17 cellular contexts compared by ENCODE assay signal in genomic region chr20:59672576-59672975, GRCh38.
DNase-seq lines count a peak whose midpoint lies in the region; ATAC-seq and TF ChIP-seq lines count a peak whose summit lies in the region.
"Had no signal": no experiment of that assay in that cellular context is flagged by ENCODE, and none has a peak within 500 bp of the region (broad histone marks: within the 10 kb centered on the region; RNA-seq: fewer than 3 reads in every experiment).

No MANE protein-coding gene starts in this region.

- no peaks in the 10 kb centered on the region for H3K9me3 Mint-ChIP-seq in activated CD8-positive, alpha-beta memory T cell treated with anti-CD3 and anti-CD28 coated beads, Interleukin-2, amount 10 ng/mL, durations not matched to agents 7 days and 5 days (ENCODE audit: low read depth)
- H3K9me3 Mint-ChIP-seq: CD4-positive, alpha-beta T cell; GM23338 had no signal

- H2BK5ac ChIP-seq in IMR-90 (ENCODE audit: low read depth, low read length, poor library complexity, severe bottlenecking), result no peak overlapping the region

- no peak overlapping the region for H2BK20ac ChIP-seq in IMR-90 (ENCODE audit: low read depth, low read length)

- no peak overlapping the region for H3K4ac ChIP-seq in IMR-90 (ENCODE audit: low read depth, low read length)

- H3K23ac ChIP-seq in IMR-90 (ENCODE audit: low read depth, low read length), result no peak overlapping the region

- no peak overlapping the region for H2BK15ac ChIP-seq in IMR-90 (ENCODE audit: low read depth, low read length)

- dilution Hi-C loops in IMR-90 (cut with HindIII; ENCODE audit: low sequenced_read_pairs, unreplicated experiment), result no loop called here

- POLR2A ChIA-PET in IMR-90 (lab: Charles Lee; ENCODE audit: unreplicated experiment), result no interaction called here

- TF ChIP-seq EP300 in esophagus muscularis mucosa (IDR thresholded peaks at IDR 0.05), result no peak

- no peak overlapping the region for H3K14ac ChIP-seq in IMR-90 (replicated peaks; ENCODE audit: low read depth, low read length)

- H2AFZ ChIP-seq in IMR-90 (replicated peaks; ENCODE audit: low read length, poor library complexity) (peak overlapping the region; percentile 11), GM23248 (no peak overlapping the region)
- H2AFZ ChIP-seq: GM23338 had no signal

- H3K18ac ChIP-seq in IMR-90 (ENCODE audit: low read depth, low read length), result no peak overlapping the region

- H3K27me3 ChIP-seq in IMR-90 (ENCODE audit: control insufficient read depth, insufficient read depth, low read length), result no peaks in the 10 kb centered on the region
- H3K27me3 ChIP-seq in esophagus muscularis mucosa, result peaks cover 0 to 59% (median 0%) of the 10 kb centered on the region in 4 donors
- peaks cover 7% of the 10 kb centered on the region; the same call in 1 of the 2 replicates for H3K27me3 ChIP-seq in GM23248 (replicated peaks; ENCODE audit: insufficient read depth)

- no peak overlapping the region for H3K56ac ChIP-seq in IMR-90 (ENCODE audit: extremely low read depth, insufficient read depth, low read length)

- no peaks in the 10 kb centered on the region for H3K4me1 Mint-ChIP-seq in activated CD8-positive, alpha-beta memory T cell treated with anti-CD3 and anti-CD28 coated beads, Interleukin-2, amount 10 ng/mL, durations not matched to agents 7 days and 5 days

- H3K79me2 ChIP-seq in GM23248 (ENCODE audit: insufficient read depth), result no peaks in the 10 kb centered on the region

- peaks cover 7% of the 10 kb centered on the region for H3K27me3 Mint-ChIP-seq in activated CD8-positive, alpha-beta memory T cell treated with anti-CD3 and anti-CD28 coated beads, Interleukin-2, amount 10 ng/mL, durations not matched to agents 7 days and 5 days

- no peak overlapping the region for H4K5ac ChIP-seq in IMR-90 (ENCODE audit: low read depth, low read length)

- no peak for ATAC-seq in activated CD8-positive, alpha-beta memory T cell treated with anti-CD3 and anti-CD28 coated beads, Interleukin-2, amount 10 ng/mL, durations not matched to agents 7 days and 5 days
- ATAC-seq in IMR-90 (ENCODE audit: low read depth), result no peak
- no peak for ATAC-seq in GM18517 (IDR thresholded peaks at IDR 0.05; ENCODE audit: unreplicated experiment)
- no peak for ATAC-seq in GM21717 (IDR thresholded peaks at IDR 0.05; ENCODE audit: unreplicated experiment)
- ATAC-seq: GM12878, GM23338 had no signal

- WGBS in IMR-90 (ENCODE audit: extremely low coverage in 2 of 2, insufficient read length in 1 of 2), 2 experiments, result no CpG with 5 or more reads among the region's 9 CpGs
- 85% methylated on average over 9 of the region's 9 CpGs for WGBS in esophagus muscularis mucosa
- 56 to 63% methylated on average over 9 of the region's 9 CpGs for WGBS in GM23248 (ENCODE audit: low coverage in 1 of 2, low lambda C conversion rate in 2 of 2, missing lambda C conversion rate in 2 of 2), 2 experiments

- no peak overlapping the region for H4K8ac ChIP-seq in IMR-90 (ENCODE audit: low read depth in 2 of 2, low read length in 2 of 2)

- H3K36me3 Mint-ChIP-seq in activated CD8-positive, alpha-beta memory T cell treated with anti-CD3 and anti-CD28 coated beads, Interleukin-2, amount 10 ng/mL, durations not matched to agents 7 days and 5 days, result no peaks in the 10 kb centered on the region

- no peak overlapping the region for H4K91ac ChIP-seq in IMR-90 (ENCODE audit: insufficient read depth, low read depth, low read length)

- H2BK120ac ChIP-seq in IMR-90 (ENCODE audit: low read depth, low read length), result no peak overlapping the region

- H2AK9ac ChIP-seq in IMR-90 (replicated peaks; ENCODE audit: low read depth, low read length, poor library complexity), result no peak overlapping the region

- BruUV-seq in IMR-90 (replicated peaks; lab: Mats Ljungman, UMichigan), result no TSS peak

- CTCF ChIA-PET in activated CD8-positive, alpha-beta memory T cell treated with anti-CD3 and anti-CD28 coated beads, Interleukin-2, amount 10 ng/mL, durations not matched to agents 7 days and 5 days (lab: Charles Lee), result no interaction called here
- CTCF ChIA-PET in IMR-90 (lab: Yijun Ruan, JAX), result no interaction called here

- H3K4me2 ChIP-seq in IMR-90 (ENCODE audit: low read depth, low read length), result no peak overlapping the region
- H3K4me2 ChIP-seq in GM23248 (ENCODE audit: unreplicated experiment), result no peak overlapping the region
- H3K4me2 ChIP-seq: A549, GM23338 had no signal

- H3K9me2 ChIP-seq in GM23248 (ENCODE audit: insufficient read depth), result no peaks in the 10 kb centered on the region

- H3K4me1 ChIP-seq in IMR-90 (ENCODE audit: control insufficient read depth, insufficient read depth, low read length) (no peaks in the 10 kb centered on the region), esophagus muscularis mucosa (peaks cover 0 to 10% (median 0%) of the 10 kb centered on the region in 4 donors), GM23248 (ENCODE audit: insufficient read depth) (no peaks in the 10 kb centered on the region)
- H3K4me1 ChIP-seq: A549 had no signal

- H3K4me3 Mint-ChIP-seq in activated CD8-positive, alpha-beta memory T cell treated with anti-CD3 and anti-CD28 coated beads, Interleukin-2, amount 10 ng/mL, durations not matched to agents 7 days and 5 days, result no peak overlapping the region
- H3K4me3 Mint-ChIP-seq: CD4-positive, alpha-beta T cell; GM23338 had no signal

- H3F3A ChIP-seq in GM23248 (ENCODE audit: insufficient read depth), result no peaks in the 10 kb centered on the region

- H3K36me3 ChIP-seq in IMR-90 (ENCODE audit: control insufficient read depth, insufficient read depth, low read length), result no peaks in the 10 kb centered on the region
- H3K36me3 ChIP-seq in esophagus muscularis mucosa, result no peaks in the 10 kb centered on the region
- no peaks in the 10 kb centered on the region for H3K36me3 ChIP-seq in GM23248 (ENCODE audit: low read depth)

- H4K20me1 ChIP-seq in IMR-90 (ENCODE audit: insufficient read depth, low read length), result no peaks in the 10 kb centered on the region
- H4K20me1 ChIP-seq in GM23248 (ENCODE audit: insufficient read depth), result no peaks in the 10 kb centered on the region

- no peak overlapping the region for H3K9ac ChIP-seq in IMR-90 (ENCODE audit: low read depth, low read length)
- no peak overlapping the region for H3K9ac ChIP-seq in GM23248

- H3K79me1 ChIP-seq in IMR-90 (ENCODE audit: low read depth in 1 of 2, low read length in 2 of 2), result no peaks in the 10 kb centered on the region

- no peak overlapping the region for H3K27ac ChIP-seq in IMR-90 (ENCODE audit: insufficient read depth, low read length)
- H3K27ac ChIP-seq in esophagus muscularis mucosa (replicated peaks in 1 of 4), result no peak overlapping the region
- H3K27ac ChIP-seq in GM23248, result no peak overlapping the region
- H3K27ac ChIP-seq: 22Rv1, A549 had no signal

- in situ Hi-C loops in IMR-90 (cut with MboI; ENCODE audit: low sequenced_read_pairs), result no loop called here
- in situ Hi-C loops in GM23248 (cut with MboI), result no loop called here

- no peak overlapping the region for H2AK5ac ChIP-seq in IMR-90 (ENCODE audit: low read depth, low read length)

- DNase-seq in activated CD8-positive, alpha-beta memory T cell treated with anti-CD3 and anti-CD28 coated beads, Interleukin-2, amount 10 ng/mL, durations not matched to agents 7 days and 5 days, result peak; percentile 12
- no peak for DNase-seq in activated CD8-positive, alpha-beta memory T cell treated with anti-CD3 and anti-CD28 coated beads, Interleukin-2, amount 50 U/mL, for 4 hours
- no peak for DNase-seq in IMR-90
- DNase-seq in esophagus muscularis mucosa (ENCODE audit: extremely low spot score), result peak; percentile 77
- DNase-seq in ureter (ENCODE audit: low spot score), result peak; percentile 15
- no peak for DNase-seq in GM23248
- DNase-seq: C1 segment of cervical spinal cord; CD4-positive, alpha-beta T cell; DMS79 treated with DMSO at 0.1 percent for 48 hours; HCEC 1CT; KG1 had no signal

- TF ChIP-seq CTCF in IMR-90 (conservative IDR thresholded peaks at IDR 0.05; ENCODE audit: low read depth, low read length) (no peak), esophagus muscularis mucosa (IDR thresholded peaks at IDR 0.05) (no peak)

- TF ChIP-seq POLR2A in IMR-90 (IDR thresholded peaks at IDR 0.05; ENCODE audit: low read depth, low read length), result no peak
- TF ChIP-seq POLR2A in esophagus muscularis mucosa (IDR thresholded peaks at IDR 0.05; ENCODE audit: low read depth), result no peak

- no peak overlapping the region for H3K27ac Mint-ChIP-seq in activated CD8-positive, alpha-beta memory T cell treated with anti-CD3 and anti-CD28 coated beads, Interleukin-2, amount 10 ng/mL, durations not matched to agents 7 days and 5 days
- H3K27ac Mint-ChIP-seq: CD4-positive, alpha-beta T cell; GM23338 had no signal

- TF ChIP-seq RAD21 in IMR-90 (IDR thresholded peaks at IDR 0.05; ENCODE audit: low read length), result no peak

- intact Hi-C loops in IMR-90 (cut with micrococcal nuclease) (no loop called here), esophagus muscularis mucosa (cut with DNase I) (no loop called here)

- H3K9me3 ChIP-seq in IMR-90 (ENCODE audit: control insufficient read depth, insufficient read depth, low read length) (peaks cover 43% of the 10 kb centered on the region), esophagus muscularis mucosa (no peaks in the 10 kb centered on the region), GM23248 (ENCODE audit: low read depth) (no peaks in the 10 kb centered on the region)
- H3K9me3 ChIP-seq: A549 had no signal

- H3K9me1 ChIP-seq in IMR-90 (ENCODE audit: insufficient read depth, low read length), result no peaks in the 10 kb centered on the region

- H3K4me3 ChIP-seq in IMR-90 (ENCODE audit: insufficient read depth, low read depth, low read length), result no peak overlapping the region
- no peak overlapping the region for H3K4me3 ChIP-seq in esophagus muscularis mucosa
- no peak overlapping the region for H3K4me3 ChIP-seq in GM23248
- H3K4me3 ChIP-seq: A549, GM12878, GM23338 had no signal

TF ChIP-seq in IMR-90, 13 proteins besides CTCF, POLR2A, EP300 and RAD21:
- no peak for TF ChIP-seq MXI1 (IDR thresholded peaks at IDR 0.05; ENCODE audit: borderline replicate concordance, low read depth, low read length)
- TF ChIP-seq FOS (IDR thresholded peaks at IDR 0.05; ENCODE audit: low read depth, low read length), result no peak
- no peak for TF ChIP-seq CEBPB (IDR thresholded peaks at IDR 0.05; ENCODE audit: low read depth, low read length)
- TF ChIP-seq, protein P1, sequence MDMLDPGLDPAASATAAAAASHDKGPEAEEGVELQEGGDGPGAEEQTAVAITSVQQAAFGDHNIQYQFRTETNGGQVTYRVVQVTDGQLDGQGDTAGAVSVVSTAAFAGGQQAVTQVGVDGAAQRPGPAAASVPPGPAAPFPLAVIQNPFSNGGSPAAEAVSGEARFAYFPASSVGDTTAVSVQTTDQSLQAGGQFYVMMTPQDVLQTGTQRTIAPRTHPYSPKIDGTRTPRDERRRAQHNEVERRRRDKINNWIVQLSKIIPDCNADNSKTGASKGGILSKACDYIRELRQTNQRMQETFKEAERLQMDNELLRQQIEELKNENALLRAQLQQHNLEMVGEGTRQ (IDR thresholded peaks at IDR 0.05; ENCODE audit: low read depth, low read length), result no peak
- TF ChIP-seq RFX5 (IDR thresholded peaks at IDR 0.05; ENCODE audit: low read depth, low read length), result no peak
- TF ChIP-seq NFE2L2 (IDR thresholded peaks at IDR 0.05; ENCODE audit: low read depth, low read length), result no peak
- no peak for TF ChIP-seq BHLHE40 (IDR thresholded peaks at IDR 0.05; ENCODE audit: low read depth, low read length)
TF ChIP-seq in IMR-90: peak in this region for 0.

Comparison
In these comparisons a context has a peak if more than half of its experiments do, and no peak if none do; other contexts are left out.
1. DNase-seq: peak in activated CD8-positive, alpha-beta memory T cell treated with anti-CD3 and anti-CD28 coated beads, Interleukin-2, amount 10 ng/mL, durations not matched to agents 7 days and 5 days (single experiment), esophagus muscularis mucosa (single experiment) and ureter (single experiment); none in activated CD8-positive, alpha-beta memory T cell treated with anti-CD3 and anti-CD28 coated beads, Interleukin-2, amount 50 U/mL, for 4 hours (single experiment), IMR-90 (single experiment) and GM23248 (single experiment).